Comparison of ENCODE assay signal across 32 cellular contexts in genomic region chr5:79151933-79152671, GRCh38. TPM values are rescaled to one million over a fixed set of nuclear protein-coding genes. Genes with fewer than 3 reads are reported as not detected.
A peak's percentile ranks its signal among the peaks of the same experiment; 100 is the strongest.
DNase-seq lines count a peak whose midpoint lies in the region; ATAC-seq, FAIRE-seq and TF ChIP-seq lines count a peak whose summit lies in the region.
"Had no signal": no experiment of that assay in that cellular context is flagged by ENCODE, and none has a peak within 500 bp of the region (broad histone marks: within the 10 kb centered on the region; RNA-seq: fewer than 3 reads in every experiment).

No MANE protein-coding gene starts in this region.

- peak overlapping the region; percentile 18 for H2BK120ac ChIP-seq in H1 (replicated peaks; ENCODE audit: low read depth, low read length)

- in situ Hi-C loops in GM23248 (cut with MboI) = no loop called here

- H3K23ac ChIP-seq in H1 (ENCODE audit: insufficient read length) = no peak overlapping the region

- ATAC-seq in GM21515 (IDR thresholded peaks at IDR 0.05; ENCODE audit: unreplicated experiment) = no peak
- ATAC-seq: activated T-cell treated with anti-CD3 and anti-CD28 coated beads, Interleukin-2, amount 50 U/mL, for 72 hours; left lung; sciatic nerve; stimulated activated naive CD8-positive, alpha-beta T cell treated with anti-CD3 and anti-CD28 coated beads, Interleukin-15, amount 100 ng/mL, for 72 hours had no signal

- no peak overlapping the region for H3K18ac ChIP-seq in H1 (ENCODE audit: extremely low read depth, low read length)

- POLR2A ChIA-PET in H1 (lab: Charles Lee; ENCODE audit: partially characterized antibody) = interaction anchor here (1.1 kb wide), 1 partner anchor 22 kb away, joined by 3 read pairs; no protein-coding TSS in a partner anchor

- H3K79me2 ChIP-seq in GM23248 (ENCODE audit: insufficient read depth) = no peaks in the 10 kb centered on the region
- no peaks in the 10 kb centered on the region for H3K79me2 ChIP-seq in H1 (ENCODE audit: control insufficient read depth in 1 of 2, insufficient read depth in 2 of 2, low read length in 2 of 2)
- H3K79me2 ChIP-seq in Karpas-422 (ENCODE audit: low read length) = no peaks in the 10 kb centered on the region

- no peak overlapping the region for H4K5ac ChIP-seq in H1 (ENCODE audit: insufficient read length, low read depth, low read length)

- peak overlapping the region; percentile 73 for H3K4ac ChIP-seq in H1 (replicated peaks; ENCODE audit: insufficient read length, low read depth, low read length)

- H3K9me3 ChIP-seq in GM23248 (ENCODE audit: low read depth) (no peaks in the 10 kb centered on the region), SK-N-MC (ENCODE audit: low read depth, low read length) (no peaks in the 10 kb centered on the region), H1 (ENCODE audit: insufficient read depth in 2 of 2, low read depth in 1 of 2, low read length in 1 of 2) (no peaks in the 10 kb centered on the region), Karpas-422 (ENCODE audit: low read length) (no peaks in the 10 kb centered on the region)
- H3K9me3 ChIP-seq: BLaER1, breast epithelium, left lung, thoracic aorta, uterus had no signal

- no peak for TF ChIP-seq CTCF in H1 (IDR thresholded peaks at IDR 0.05; ENCODE audit: control extremely low read depth in 1 of 3, insufficient read depth in 1 of 3, low read depth in 1 of 3, low read length in 3 of 3)

- TF ChIP-seq EP300 in H1 (IDR thresholded peaks at IDR 0.05; ENCODE audit: borderline replicate concordance in 1 of 2, low read depth in 2 of 2, low read length in 2 of 2) = no peak

- H4K20me1 ChIP-seq in GM23248 (ENCODE audit: insufficient read depth) (no peaks in the 10 kb centered on the region), H1 (replicated peaks in 1 of 2; ENCODE audit: control insufficient read depth in 1 of 2, insufficient read depth in 2 of 2, low read length in 2 of 2) (no peaks in the 10 kb centered on the region), Karpas-422 (ENCODE audit: insufficient read depth, low read depth, low read length) (no peaks in the 10 kb centered on the region)
- H4K20me1 ChIP-seq: BLaER1 had no signal

- H3F3A ChIP-seq in GM23248 (ENCODE audit: insufficient read depth) = no peaks in the 10 kb centered on the region

- H2AFZ ChIP-seq in GM23248 (0 out of 2 replicates have a peak overlapping the region, but pooled peaks have one; percentile 8), H1 (ENCODE audit: low read length) (peak overlapping the region; percentile 76; the same call in 1 of the 2 replicates), Karpas-422 (ENCODE audit: low read length) (no peak overlapping the region)

- H3K79me1 ChIP-seq in H1 (ENCODE audit: low read depth, low read length) = no peaks in the 10 kb centered on the region

- H3K4me3 ChIP-seq in GM23248 = no peak overlapping the region
- H3K4me3 ChIP-seq in SK-N-MC = peak overlapping the region; percentile 54
- no peak overlapping the region for H3K4me3 ChIP-seq in H1 (ENCODE audit: extremely low read depth in 1 of 4, insufficient read depth in 2 of 4, low read depth in 3 of 4, low read length in 4 of 4)
- no peak overlapping the region for H3K4me3 ChIP-seq in rectal smooth muscle tissue (ENCODE audit: low read length)
- no peak overlapping the region for H3K4me3 ChIP-seq in Karpas-422 (ENCODE audit: low read length)
- H3K4me3 ChIP-seq: BLaER1, breast epithelium, left lung, thoracic aorta, uterus had no signal

- H3K4me2 ChIP-seq in GM23248 (ENCODE audit: unreplicated experiment) = no peak overlapping the region
- no peak overlapping the region for H3K4me2 ChIP-seq in H1 (ENCODE audit: insufficient read depth in 1 of 2, low read depth in 2 of 2, low read length in 2 of 2)
- no peak overlapping the region for H3K4me2 ChIP-seq in Karpas-422 (ENCODE audit: low read depth, low read length, poor library complexity, severe bottlenecking)
- H3K4me2 ChIP-seq: BLaER1 had no signal

- H3K9me2 ChIP-seq in GM23248 (ENCODE audit: insufficient read depth) = no peaks in the 10 kb centered on the region
- no peaks in the 10 kb centered on the region for H3K9me2 ChIP-seq in Karpas-422 (replicated peaks; ENCODE audit: insufficient read depth, low read length)

- no peak for TF ChIP-seq POLR2A in H1 (IDR thresholded peaks at IDR 0.05; ENCODE audit: control extremely low read depth in 1 of 2, low read depth in 2 of 2, low read length in 2 of 2)

- H2BK15ac ChIP-seq in H1 (ENCODE audit: low read length) = peak overlapping the region; percentile 23; the same call in 1 of the 2 replicates

- FAIRE-seq in H1 (lab: Jason Lieb, UNC) = no peak
- FAIRE-seq: colon, TTC549 had no signal

- H3K27me3 ChIP-seq in GM23248 (replicated peaks; ENCODE audit: insufficient read depth) (no peaks in the 10 kb centered on the region), H1 (replicated peaks in 1 of 4; ENCODE audit: control insufficient read depth in 3 of 4, extremely low read depth in 1 of 4, insufficient read depth in 3 of 4, low read length in 3 of 4) (no peaks in the 10 kb centered on the region), rectal smooth muscle tissue (ENCODE audit: control insufficient read depth, insufficient read depth, low read length) (no peaks in the 10 kb centered on the region), Karpas-422 (ENCODE audit: low read length) (no peaks in the 10 kb centered on the region)
- H3K27me3 ChIP-seq: BLaER1, breast epithelium, left lung, uterus had no signal

- peak overlapping the region; percentile 81 for H3K56ac ChIP-seq in H1 (replicated peaks; ENCODE audit: insufficient read length, low read depth, low read length)

- no peak overlapping the region for H2BK20ac ChIP-seq in H1 (ENCODE audit: low read length)

- H3K23me2 ChIP-seq in H1 (ENCODE audit: low read depth, low read length) = peaks cover 2% of the 10 kb centered on the region; the same call in 1 of the 2 replicates

- DNase-seq in GM23248 (no peak), SK-N-MC (ENCODE audit: low read depth, low spot score) (peak; percentile 18), H1 (ENCODE audit: low read depth in 1 of 2, low spot score in 2 of 2) (no peak), Karpas-422 (no peak), 8988T (no peak)
- DNase-seq: activated CD4-positive, alpha-beta memory T cell treated with anti-CD3 and anti-CD28 coated beads for 36 hours; activated CD4-positive, CD25-positive, alpha-beta regulatory T cell treated with anti-CD3 and anti-CD28 coated beads, Interleukin-2, amount 50 U/mL, for 72 hours; activated T-cell treated with anti-CD3 and anti-CD28 coated beads, Interleukin-2, amount 50 U/mL, for 72 hours; DMS153; islet precursor cell; left lung; NCI-H1092; NCI-H187; NCI-H2171 treated with DMSO at 0.1 percent for 48 hours; NCI-H524 treated with DMSO at 0.1 percent for 48 hours; NK-92 treated with Interleukin-12 subunit alpha and Interleukin-12 subunit beta, amount 100 ng/mL, for 24 hours; stimulated activated CD4-positive, alpha-beta T cell treated with anti-CD3 and anti-CD28 coated beads, Interleukin-12 subunit alpha, Interleukin-12 subunit beta, amount 100 ng/mL, for 4 hours; stimulated activated CD4-positive, alpha-beta T cell treated with anti-CD3 and anti-CD28 coated beads, Interleukin-2, amount 100 ng/mL, for 48 hours; stimulated activated naive CD8-positive, alpha-beta T cell treated with anti-CD3 and anti-CD28 coated beads, Interleukin-15, amount 100 ng/mL, for 72 hours; uterus had no signal

- H4K8ac ChIP-seq in H1 (ENCODE audit: extremely low read depth, insufficient read depth, low read length) = no peak overlapping the region

- peak overlapping the region; percentile 51 for H4K91ac ChIP-seq in H1 (replicated peaks; ENCODE audit: insufficient read length, low read length)

- H3K36me3 ChIP-seq in GM23248 (ENCODE audit: low read depth) (no peaks in the 10 kb centered on the region), SK-N-MC (ENCODE audit: insufficient read depth, low read length) (no peaks in the 10 kb centered on the region), H1 (ENCODE audit: control insufficient read depth in 2 of 4, insufficient read depth in 4 of 4, low read length in 3 of 4) (no peaks in the 10 kb centered on the region), rectal smooth muscle tissue (ENCODE audit: control insufficient read depth, insufficient read depth, low read length) (no peaks in the 10 kb centered on the region), Karpas-422 (ENCODE audit: insufficient read depth, low read length) (no peaks in the 10 kb centered on the region)
- H3K36me3 ChIP-seq: BLaER1, breast epithelium, left lung, thoracic aorta, uterus had no signal

- H3K27ac ChIP-seq in GM23248 (no peak overlapping the region), SK-N-MC (peak overlapping the region; percentile 88), H1 (ENCODE audit: low read depth, low read length) (no peak overlapping the region), rectal smooth muscle tissue (ENCODE audit: low read depth, low read length) (peak overlapping the region; percentile 6), Karpas-422 (ENCODE audit: low read length) (no peak overlapping the region)
- H3K27ac ChIP-seq: BLaER1, breast epithelium, epithelial cell of prostate, left lung, thoracic aorta, uterus had no signal

- H3K4me1 ChIP-seq in GM23248 (ENCODE audit: insufficient read depth) (no peaks in the 10 kb centered on the region), H1 (replicated peaks in 1 of 4; ENCODE audit: control insufficient read depth in 3 of 4, insufficient read depth in 4 of 4, low read length in 3 of 4) (peaks cover 0 to 4% (median 3%) of the 10 kb centered on the region in 4 experiments; a peak in 4 of 7 replicates), rectal smooth muscle tissue (ENCODE audit: control insufficient read depth, insufficient read depth, low read length) (no peaks in the 10 kb centered on the region), Karpas-422 (ENCODE audit: low read length) (no peaks in the 10 kb centered on the region)
- H3K4me1 ChIP-seq: BLaER1, breast epithelium, left lung, uterus had no signal

- no peak overlapping the region for H3K9ac ChIP-seq in GM23248
- H3K9ac ChIP-seq in SK-N-MC (ENCODE audit: insufficient read length) = peak overlapping the region; percentile 29
- H3K9ac ChIP-seq in H1 (replicated peaks in 1 of 4; ENCODE audit: extremely low read depth in 1 of 4, low read depth in 3 of 4, low read length in 3 of 4) = no peak overlapping the region
- no peak overlapping the region for H3K9ac ChIP-seq in rectal smooth muscle tissue (ENCODE audit: low read length)
- no peak overlapping the region for H3K9ac ChIP-seq in Karpas-422 (ENCODE audit: low read length)
- H3K9ac ChIP-seq: BLaER1 had no signal

- no peak for TF ChIP-seq RAD21 in H1 (IDR thresholded peaks at IDR 0.05 in 1 of 2, conservative IDR thresholded peaks at IDR 0.05 in 1 of 2; ENCODE audit: low read depth in 2 of 2, low read length in 2 of 2)

- H2AK5ac ChIP-seq in H1 (ENCODE audit: low read depth, low read length) = no peak overlapping the region

- H2BK5ac ChIP-seq in H1 (ENCODE audit: low read depth, low read length) = peak overlapping the region; percentile 86; the same call in 1 of the 2 replicates

- WGBS in GM23248 (ENCODE audit: low coverage in 1 of 2, low lambda C conversion rate in 2 of 2, missing lambda C conversion rate in 2 of 2), 2 experiments = 56 to 57% methylated on average over 6 of the region's 6 CpGs
- WGBS in H1 (ENCODE audit: extremely low coverage in 1 of 2, insufficient coverage in 1 of 2, insufficient read length in 1 of 2, insufficient replicate concordance in 2 of 2, low coverage in 1 of 2, low lambda C conversion rate in 2 of 2, missing lambda C conversion rate in 1 of 2), 2 experiments = 75% methylated on average over 6 of the region's 6 CpGs; no CpG with 5 or more reads in 1 of the 2 experiments

- CTCF ChIA-PET in H1 (lab: Charles Lee; ENCODE audit: partially characterized antibody) = interaction anchor here (2.0 kb wide), 1 partner anchor 19 kb away, joined by 6 read pairs; no protein-coding TSS in a partner anchor

- no peak overlapping the region for H2BK12ac ChIP-seq in H1 (ENCODE audit: low read depth, low read length)

- H3K14ac ChIP-seq in H1 (ENCODE audit: insufficient read length) = no peak overlapping the region

RNA-seq across cellular contexts. Expression of gene BHMT, which starts 40.5 kb away (rescaled TPM):
- total RNA-seq in GM23248 (2014; rRNA removed; shearing (Covaris generic)) = not detected in 2 replicates
- polyA plus RNA-seq in GM23248 (2016; fragmentation: Nextera tagmentation; extraction: Ambion mirVana) (not detected in 2 replicates), H1 (2011; rRNA removed) (0.54 and 1.1 TPM in 2 replicates)
- 1.6 and 1.7 TPM in 2 replicates for total RNA-seq in H1 (2021; fragmentation: NEBNext Ultra II Directional; extraction: Animal tissue kit (Norgen Biotek cat#: 25700))
- 0.85 TPM for polyA plus RNA-seq in H1 (2011; cell fraction: cytosol; rRNA removed)
- 1.1 TPM for polyA plus RNA-seq in H1 (2011; cell fraction: nucleus; rRNA removed)
- 1.0 to 2.4 TPM (median 2.1 TPM) in 4 replicates for polyA plus RNA-seq in H1 (2012, experiment 1 of 2)
- polyA plus RNA-seq in H1 (2012, experiment 2 of 2) = 0.08 TPM
- polyA plus RNA-seq in H1 (2013, experiment 1 of 2) = 0.97 TPM
- 1.0 TPM for polyA plus RNA-seq in H1 (2013, experiment 2 of 2)
- 0.22 and 1.5 TPM in 2 replicates for polyA minus RNA-seq in H1 (2011; rRNA and poly(A)+ RNA removed)
- polyA minus RNA-seq in H1 (2011; cell fraction: cytosol; rRNA and poly(A)+ RNA removed) = 1.8 TPM
- 2.1 TPM for polyA minus RNA-seq in H1 (2011; cell fraction: nucleus; rRNA and poly(A)+ RNA removed)
- total RNA-seq in Karpas-422 (2014; rRNA removed; shearing (Covaris generic); ENCODE audit: low replicate concordance) = not detected in 2 replicates
- total RNA-seq: activated CD4-positive, alpha-beta memory T cell treated with anti-CD3 and anti-CD28 coated beads for 36 hours; activated T-cell treated with anti-CD3 and anti-CD28 coated beads, Interleukin-2, amount 50 U/mL, for 72 hours; myocyte had no signal
- polyA plus RNA-seq: AG04450, IgD-negative memory B cell had no signal

Comparison
In these comparisons a context has a peak if more than half of its experiments do, and no peak if none do; other contexts are left out.
1. H3K27ac ChIP-seq: peak in SK-N-MC (single experiment) and rectal smooth muscle tissue (single experiment); none in GM23248 (single experiment), H1 (single experiment) and Karpas-422 (single experiment).